In genomic region chr19:28618504-28618903, GRCh38 we compare ENCODE assay signal across 32 cellular contexts.
"Had no signal": no experiment of that assay in that cellular context is flagged by ENCODE, and none has a peak within 500 bp of the region (broad histone marks: within the 10 kb centered on the region; RNA-seq: fewer than 3 reads in every experiment).

No MANE protein-coding gene starts in this region.

- ATAC-seq: activated CD8-positive, alpha-beta T cell treated with anti-CD3 and anti-CD28 coated beads, Interleukin-2, amount 10 ng/mL, durations not matched to agents 7 days and 5 days; activated naive CD4-positive, alpha-beta T cell treated with anti-CD3 and anti-CD28 coated beads, Interleukin-2, amount 50 U/mL, for 72 hours; activated T-cell treated with anti-CD3 and anti-CD28 coated beads, Interleukin-2, amount 50 U/mL, for 4 hours; activated T-cell treated with anti-CD3 and anti-CD28 coated beads, Interleukin-2, amount 50 U/mL, for 72 hours; activated T-helper 17 cell treated with anti-CD3 and anti-CD28 coated beads, Interleukin-2, amount 50 U/mL, for 72 hours had no signal

- FAIRE-seq: bronchial epithelial cell, TTC549 had no signal

- H3K27ac ChIP-seq: adrenal gland, ascending aorta, cardiac muscle cell, VCaP had no signal

- H3K9me3 ChIP-seq: adrenal gland had no signal

- H3K4me3 ChIP-seq: adrenal gland, ascending aorta, cardiac muscle cell had no signal

- DNase-seq: activated B cell treated with CpG ODN at 0.5 μM for 24 hours; activated CD4-positive, alpha-beta memory T cell treated with anti-CD3 and anti-CD28 coated beads, Interleukin-2, amount 10 ng/mL, durations not matched to agents 7 days and 5 days; activated CD4-positive, alpha-beta T cell treated with anti-CD3 and anti-CD28 coated beads for 4 hours; activated CD4-positive, alpha-beta T cell treated with anti-CD3 and anti-CD28 coated beads, Interleukin-2, amount 10 ng/mL, durations not matched to agents 24 days and 14 days; activated CD4-positive, alpha-beta T cell treated with anti-CD3 and anti-CD28 coated beads, Interleukin-2, amount 50 U/mL, for 48 hours; activated CD4-positive, CD25-positive, alpha-beta regulatory T cell treated with anti-CD3 and anti-CD28 coated beads, Interleukin-2, amount 50 U/mL, for 72 hours; activated CD8-positive, alpha-beta memory T cell treated with anti-CD3 and anti-CD28 coated beads, Interleukin-2, amount 50 U/mL, for 4 hours; activated CD8-positive, alpha-beta T cell treated with anti-CD3 and anti-CD28 coated beads, Interleukin-2, amount 10 ng/mL, durations not matched to agents 7 days and 5 days; activated effector memory CD4-positive, alpha-beta T cell treated with anti-CD3 and anti-CD28 coated beads, Interleukin-2, amount 50 U/mL, for 16 hours; activated gamma-delta T cell treated with Interleukin-2 at 50 U/mL for 16 hours; activated naive CD4-positive, alpha-beta T cell; activated naive CD4-positive, alpha-beta T cell treated with anti-CD3 and anti-CD28 coated beads for 36 hours; activated naive CD4-positive, alpha-beta T cell treated with anti-CD3 and anti-CD28 coated beads, Interleukin-2, amount 50 U/mL, for 16 hours; activated naive CD8-positive, alpha-beta T cell treated with anti-CD3 and anti-CD28 coated beads for 36 hours; activated T-cell treated with anti-CD3 and anti-CD28 coated beads for 4 hours; activated T-cell treated with anti-CD3 and anti-CD28 coated beads, Interleukin-2, amount 50 U/mL, for 1 hour; activated T-cell treated with anti-CD3 and anti-CD28 coated beads, Interleukin-2, amount 50 U/mL, for 4 hours; activated T-cell treated with anti-CD3 and anti-CD28 coated beads, Interleukin-2, amount 50 U/mL, for 72 hours; adrenal gland; amniotic stem cell; caudate nucleus; cerebellar nuclear complex; T-helper 1 cell; T-helper 2 cell; T-helper 9 cell had no signal

- H3K27me3 ChIP-seq: adrenal gland, ascending aorta, cardiac muscle cell had no signal

- H3K36me3 ChIP-seq: adrenal gland, ascending aorta, cardiac muscle cell had no signal

- H3K4me1 ChIP-seq: adrenal gland, ascending aorta had no signal
